Comparison of ENCODE assay signal across 20 cellular contexts in genomic region chr5:107887587-107887986, GRCh38.
DNase-seq lines count a peak whose midpoint lies in the region; ATAC-seq, FAIRE-seq and TF ChIP-seq lines count a peak whose summit lies in the region.
"Had no signal": no experiment of that assay in that cellular context is flagged by ENCODE, and none has a peak within 500 bp of the region (broad histone marks: within the 10 kb centered on the region; RNA-seq: fewer than 3 reads in every experiment).

No MANE protein-coding gene starts in this region.

- no peak overlapping the region for H3K27ac Mint-ChIP-seq in chondrocyte (ENCODE audit: unreplicated experiment)
- H3K27ac Mint-ChIP-seq: activated CD8-positive, alpha-beta T cell treated with anti-CD3 and anti-CD28 coated beads, Interleukin-2, amount 10 ng/mL, durations not matched to agents 7 days and 5 days; activated T-helper 1 cell treated with anti-CD3 and anti-CD28 coated beads, Interleukin-12 subunit alpha, Interleukin-12 subunit beta, Interleukin-2, Interleukin-4 antibody, amounts not matched to agents 30 ng/mL and 10 ng/mL and 1 ng/mL, durations not matched to agents 14 hours and 24 hours and 36 hours; HFFc6 had no signal

- RAD21 ChIA-PET in HCT116 (lab: Charles Lee; ENCODE audit: low non-redundant PET in 1 of 2, low total read pairs in 2 of 2, uncharacterized antibody in 2 of 2, unreplicated experiment in 2 of 2), result no interaction called here

- no peak overlapping the region for H3K27ac ChIP-seq in BLaER1 treated with 17β-estradiol and CSF1 and Interleukin-3, amounts not matched to agents 10 nM and 100 nM
- H3K27ac ChIP-seq in HCT116 (ENCODE audit: low read depth, low read length), result no peak overlapping the region
- peak overlapping the region; percentile 40; the same call in 1 of the 2 replicates for H3K27ac ChIP-seq in VCaP
- H3K27ac ChIP-seq in mucosa of rectum (ENCODE audit: low read depth in 2 of 2, low read length in 2 of 2), result no peak overlapping the region
- H3K27ac ChIP-seq: esophagus muscularis mucosa had no signal

- POLR2A ChIA-PET in HCT116 (lab: Charles Lee), result no interaction called here

- H3K4me1 Mint-ChIP-seq in chondrocyte (ENCODE audit: low read depth), result peaks cover 4% of the 10 kb centered on the region
- H3K4me1 Mint-ChIP-seq: CD8-positive, alpha-beta memory T cell had no signal

- no peak; the same call in 1 of the 2 replicates for ATAC-seq in HCT116
- ATAC-seq: activated CD8-positive, alpha-beta T cell treated with anti-CD3 and anti-CD28 coated beads, Interleukin-2, amount 10 ng/mL, durations not matched to agents 7 days and 5 days; K562; Right ventricle myocardium inferior had no signal

- no peaks in the 10 kb centered on the region for H4K20me1 ChIP-seq in BLaER1 treated with 17β-estradiol and CSF1 and Interleukin-3, amounts not matched to agents 10 nM and 100 nM
- H4K20me1 ChIP-seq in HCT116 (ENCODE audit: insufficient read depth), result no peaks in the 10 kb centered on the region

- TF ChIP-seq RAD21 in HCT116 (IDR thresholded peaks at IDR 0.05; ENCODE audit: low read depth), result no peak

- H3K4me3 Mint-ChIP-seq in chondrocyte (ENCODE audit: unreplicated experiment), result no peak overlapping the region
- H3K4me3 Mint-ChIP-seq: activated CD8-positive, alpha-beta T cell treated with anti-CD3 and anti-CD28 coated beads, Interleukin-2, amount 10 ng/mL, durations not matched to agents 7 days and 5 days; activated T-helper 1 cell treated with anti-CD3 and anti-CD28 coated beads, Interleukin-12 subunit alpha, Interleukin-12 subunit beta, Interleukin-2, Interleukin-4 antibody, amounts not matched to agents 30 ng/mL and 10 ng/mL and 1 ng/mL, durations not matched to agents 14 hours and 24 hours and 36 hours; CD8-positive, alpha-beta memory T cell; HFFc6 had no signal

- H3K79me2 ChIP-seq in HCT116 (ENCODE audit: insufficient read depth, low read length), result no peaks in the 10 kb centered on the region

- H3K4me2 ChIP-seq in BLaER1 treated with 17β-estradiol and CSF1 and Interleukin-3, amounts not matched to agents 10 nM and 100 nM, result peak overlapping the region; percentile 39 to 82 (median 55)
- H3K4me2 ChIP-seq in HCT116 (ENCODE audit: low read length), result peak overlapping the region; percentile 24

- no peaks in the 10 kb centered on the region for H3K27me3 ChIP-seq in BLaER1 treated with 17β-estradiol and CSF1 and Interleukin-3, amounts not matched to agents 10 nM and 100 nM
- no peaks in the 10 kb centered on the region for H3K27me3 ChIP-seq in HCT116 (ENCODE audit: insufficient read depth, low read length)
- H3K27me3 ChIP-seq in mucosa of rectum (ENCODE audit: control insufficient read depth in 2 of 2, insufficient read depth in 2 of 2, low read length in 2 of 2), result no peaks in the 10 kb centered on the region
- H3K27me3 ChIP-seq: esophagus muscularis mucosa had no signal

- CTCF ChIA-PET in HCT116 (lab: Charles Lee), result no interaction called here

- H3K4me3 ChIP-seq in BLaER1 treated with 17β-estradiol and CSF1 and Interleukin-3, amounts not matched to agents 10 nM and 100 nM, result no peak overlapping the region
- no peak overlapping the region for H3K4me3 ChIP-seq in HCT116 (replicated peaks in 1 of 2; ENCODE audit: low read depth in 1 of 2, low read length in 2 of 2)
- H3K4me3 ChIP-seq in mucosa of rectum (ENCODE audit: low read length in 2 of 2), result peak overlapping the region; percentile 10 to 39
- H3K4me3 ChIP-seq: K562 had no signal

- FAIRE-seq in D721Med (lab: Jason Lieb, UNC), result no peak
- FAIRE-seq: bronchial epithelial cell, K562 had no signal

- H3K36me3 Mint-ChIP-seq in chondrocyte (ENCODE audit: low read depth), result no peaks in the 10 kb centered on the region

- H3K9me3 ChIP-seq in BLaER1 treated with 17β-estradiol and CSF1 and Interleukin-3, amounts not matched to agents 10 nM and 100 nM (replicated peaks in 1 of 11), result no peaks in the 10 kb centered on the region
- H3K9me3 ChIP-seq in HCT116 (ENCODE audit: control insufficient read depth in 1 of 2, insufficient read depth in 1 of 2, low read depth in 1 of 2, low read length in 2 of 2) (no peaks in the 10 kb centered on the region), mucosa of rectum (ENCODE audit: control insufficient read depth in 2 of 2, low read length in 2 of 2) (no peaks in the 10 kb centered on the region)
- H3K9me3 ChIP-seq: esophagus muscularis mucosa had no signal

- H3K27me3 Mint-ChIP-seq in chondrocyte (ENCODE audit: low read depth), result no peaks in the 10 kb centered on the region
- H3K27me3 Mint-ChIP-seq: CD8-positive, alpha-beta memory T cell had no signal

- H3K9ac ChIP-seq in BLaER1 treated with 17β-estradiol and CSF1 and Interleukin-3, amounts not matched to agents 10 nM and 100 nM, result no peak overlapping the region
- H3K9ac ChIP-seq in HCT116 (ENCODE audit: low read length) (no peak overlapping the region), mucosa of rectum (ENCODE audit: low read depth in 1 of 2, low read length in 2 of 2) (no peak overlapping the region)

- intact Hi-C loops in HCT116 (cut with micrococcal nuclease), result no loop called here

- H3K9me3 Mint-ChIP-seq in chondrocyte (ENCODE audit: low read depth), result no peaks in the 10 kb centered on the region
- H3K9me3 Mint-ChIP-seq: CD8-positive, alpha-beta memory T cell; HFFc6 had no signal

- H2AFZ ChIP-seq in HCT116 (ENCODE audit: low read depth, low read length, poor library complexity, severe bottlenecking), result no peak overlapping the region

- no peak for TF ChIP-seq POLR2A in HCT116 (IDR thresholded peaks at IDR 0.05; ENCODE audit: borderline replicate concordance, extremely low read depth, insufficient read depth, insufficient read length)

- H3K36me3 ChIP-seq in BLaER1 treated with 17β-estradiol and CSF1 and Interleukin-3, amounts not matched to agents 10 nM and 100 nM, result no peaks in the 10 kb centered on the region
- no peaks in the 10 kb centered on the region for H3K36me3 ChIP-seq in HCT116 (ENCODE audit: control insufficient read depth in 1 of 2, insufficient read depth in 2 of 2, low read length in 2 of 2)
- H3K36me3 ChIP-seq in mucosa of rectum (ENCODE audit: control insufficient read depth in 2 of 2, insufficient read depth in 2 of 2, low read length in 2 of 2), result no peaks in the 10 kb centered on the region
- H3K36me3 ChIP-seq: esophagus muscularis mucosa had no signal

- TF ChIP-seq CTCF in HCT116 (IDR thresholded peaks at IDR 0.05 in 2 of 3, conservative IDR thresholded peaks at IDR 0.05 in 1 of 3; ENCODE audit: borderline replicate concordance in 1 of 3, insufficient read depth in 1 of 3, low read depth in 2 of 3, low read length in 2 of 3), result no peak
- no peak for TF ChIP-seq CTCF in VCaP (conservative IDR thresholded peaks at IDR 0.05)
- TF ChIP-seq CTCF in chondrocyte (IDR thresholded peaks at IDR 0.05), result no peak
- no peak for TF ChIP-seq CTCF in D721Med (IDR thresholded peaks at IDR 0.05; ENCODE audit: insufficient read depth, missing control alignments)

- H3K4me1 ChIP-seq in BLaER1 treated with 17β-estradiol and CSF1 and Interleukin-3, amounts not matched to agents 10 nM and 100 nM, result peaks cover 8 to 30% (median 13%) of the 10 kb centered on the region in 10 experiments
- H3K4me1 ChIP-seq in HCT116 (ENCODE audit: control insufficient read depth in 1 of 2, insufficient read depth in 2 of 2, low read length in 2 of 2), result peaks cover 5 to 15% of the 10 kb centered on the region in 2 experiments; a peak in 3 of 4 replicates
- H3K4me1 ChIP-seq in mucosa of rectum (ENCODE audit: control insufficient read depth in 2 of 2, insufficient read depth in 2 of 2, low read length in 2 of 2), result peaks cover 0 to 3% of the 10 kb centered on the region in 2 donors

- DNase-seq in HCT116 (ENCODE audit: low read depth, low spot score) (no peak), chondrocyte (ENCODE audit: low spot score) (no peak), D721Med (ENCODE audit: insufficient read length, low spot score) (no peak)
- no peak for DNase-seq in activated CD8-positive, alpha-beta memory T cell treated with anti-CD3 and anti-CD28 coated beads for 24 hours
- DNase-seq: activated CD8-positive, alpha-beta T cell treated with anti-CD3 and anti-CD28 coated beads, Interleukin-2, amount 10 ng/mL, durations not matched to agents 7 days and 5 days; CD8-positive, alpha-beta memory T cell; DMS79 treated with DMSO at 0.1 percent for 48 hours; HFFc6; midbrain; NCI-H2029; retina; SW 1271 had no signal

- no peaks in the 10 kb centered on the region for H3K9me2 ChIP-seq in HCT116 (ENCODE audit: insufficient read depth)

- BruUV-seq in HCT116 (replicated peaks; lab: Mats Ljungman, UMichigan), result no TSS peak

TF ChIP-seq in HCT116, 20 proteins besides CTCF, POLR2A, EP300 and RAD21:
- TF ChIP-seq ATF3 (IDR thresholded peaks at IDR 0.05) (no peak), SIN3A (IDR thresholded peaks at IDR 0.05; ENCODE audit: low read depth) (no peak)

Comparison
In these comparisons a context has a peak if more than half of its experiments do, and no peak if none do; other contexts are left out.
1. H3K4me3 ChIP-seq: peak in mucosa of rectum (2 of 2); none in BLaER1 treated with 17β-estradiol and CSF1 and Interleukin-3, amounts not matched to agents 10 nM and 100 nM (0 of 10) and HCT116 (0 of 2).